1 cellular context compared by ENCODE assay signal in genomic region chr17:77875881-77876509, GRCh38.
TF ChIP-seq lines count a peak whose summit lies in the region.

No MANE protein-coding gene starts in this region.

TF ChIP-seq in K562, 482 proteins besides CTCF, POLR2A, EP300 and RAD21 (continued from another document and continues in another):
- peak; percentile 39 for TF ChIP-seq CHD4 (IDR thresholded peaks at IDR 0.05; ENCODE audit: insufficient read depth, insufficient replicate concordance, low read depth, low read length, poor library complexity, severe bottlenecking)
- TF ChIP-seq ZNF639 (CRISPR knock-in tag; conservative IDR thresholded peaks at IDR 0.05 in 1 of 2, IDR thresholded peaks at IDR 0.05 in 1 of 2), result peak in 1 of 2 experiments; percentile 57; a peak in 1 of 4 replicates
- TF ChIP-seq SREBF1 (IDR thresholded peaks at IDR 0.05; ENCODE audit: borderline replicate concordance, low read depth, low read length), result no peak
- no peak for TF ChIP-seq MYBL2 (IDR thresholded peaks at IDR 0.05; ENCODE audit: low read depth)
- no peak for TF ChIP-seq MYBL2 (CRISPR knock-in tag; IDR thresholded peaks at IDR 0.05; ENCODE audit: borderline replicate concordance)
- TF ChIP-seq DPF2 (IDR thresholded peaks at IDR 0.05), result peak; percentile 86
- TF ChIP-seq FOXA3 (CRISPR knock-in tag; conservative IDR thresholded peaks at IDR 0.05 in 1 of 2, IDR thresholded peaks at IDR 0.05 in 1 of 2), result peak; percentile 68 to 88
- peak; percentile 95 for TF ChIP-seq ZNF316 (IDR thresholded peaks at IDR 0.05)
- 0 out of 2 replicates have a peak, but pooled peaks have one; percentile 30 for TF ChIP-seq IRF9 (tag; IDR thresholded peaks at IDR 0.05)
- peak; percentile 23 for TF ChIP-seq TBP (optimal IDR thresholded peaks at IDR 0.05; ENCODE audit: low read depth, low read length)
- TF ChIP-seq VEZF1 (CRISPR knock-in tag; IDR thresholded peaks at IDR 0.05), result peak; percentile 43; the same call in 1 of the 2 replicates
- peak; percentile 86 for TF ChIP-seq HMBOX1 (IDR thresholded peaks at IDR 0.05)
- peak; percentile 63 for TF ChIP-seq ZNF589 (CRISPR knock-in tag; IDR thresholded peaks at IDR 0.05; ENCODE audit: low read depth)
- no peak for TF ChIP-seq GMEB1 (CRISPR knock-in tag; IDR thresholded peaks at IDR 0.05)
- TF ChIP-seq MTA3 (IDR thresholded peaks at IDR 0.05; ENCODE audit: borderline replicate concordance), result peak; percentile 24; the same call in 1 of the 2 replicates
- no peak for TF ChIP-seq RFX5 (IDR thresholded peaks at IDR 0.05; ENCODE audit: low read depth, low read length)
- peak; percentile 23; the same call in 1 of the 2 replicates for TF ChIP-seq EP400 (IDR thresholded peaks at IDR 0.05)
- 0 out of 2 replicates have a peak, but pooled peaks have one; percentile 19 for TF ChIP-seq MYC (IDR thresholded peaks at IDR 0.05; ENCODE audit: low read depth, low read length)
- TF ChIP-seq MYC (CRISPR knock-in tag; IDR thresholded peaks at IDR 0.05; ENCODE audit: borderline replicate concordance, low read depth), result no peak
- TF ChIP-seq NFE2L1 (tag; IDR thresholded peaks at IDR 0.05; ENCODE audit: borderline replicate concordance, low read depth), result peak; percentile 69
- TF ChIP-seq ZBTB9 (CRISPR knock-in tag; IDR thresholded peaks at IDR 0.05), result peak; percentile 70; the same call in 1 of the 2 replicates
- peak; percentile 34; the same call in 1 of the 2 replicates for TF ChIP-seq ZNF668 (CRISPR knock-in tag; IDR thresholded peaks at IDR 0.05)
- no peak for TF ChIP-seq ZNF830 (CRISPR knock-in tag; IDR thresholded peaks at IDR 0.05)
- peak; percentile 58; the same call in 1 of the 2 replicates for TF ChIP-seq CBFA2T2 (conservative IDR thresholded peaks at IDR 0.05)
- no peak for TF ChIP-seq ZHX1 (conservative IDR thresholded peaks at IDR 0.05; ENCODE audit: low read length)
- TF ChIP-seq ZNF592 (IDR thresholded peaks at IDR 0.05), result peak; percentile 88
- peak; percentile 93 for TF ChIP-seq JUND (IDR thresholded peaks at IDR 0.05; ENCODE audit: borderline replicate concordance, low read depth, low read length)
- TF ChIP-seq JUND (tag; IDR thresholded peaks at IDR 0.05; ENCODE audit: borderline replicate concordance, low read depth, low read length), result peak; percentile 87; the same call in 2 of the 3 replicates
- no peak for TF ChIP-seq NR2C2 (CRISPR knock-in tag; IDR thresholded peaks at IDR 0.05)
- TF ChIP-seq NR2C2 (tag; IDR thresholded peaks at IDR 0.05), result peak; percentile 40; the same call in 1 of the 2 replicates
- TF ChIP-seq ZFP36 (IDR thresholded peaks at IDR 0.05; ENCODE audit: low read depth, low read length, partially characterized antibody), result no peak
- TF ChIP-seq TFAP4 (CRISPR knock-in tag; IDR thresholded peaks at IDR 0.05; ENCODE audit: borderline replicate concordance), result peak; percentile 83
- TF ChIP-seq CBFA2T3 (IDR thresholded peaks at IDR 0.05), result peak; percentile 66
- no peak for TF ChIP-seq MXD1 (CRISPR knock-in tag; IDR thresholded peaks at IDR 0.05; ENCODE audit: borderline replicate concordance, poor library complexity, severe bottlenecking)
- peak; percentile 98 for TF ChIP-seq NFE2 (IDR thresholded peaks at IDR 0.05; ENCODE audit: low read depth)
- TF ChIP-seq NR1H2 (CRISPR knock-in tag; IDR thresholded peaks at IDR 0.05), result no peak
- TF ChIP-seq ATF3 (IDR thresholded peaks at IDR 0.05), result peak; percentile 90
- TF ChIP-seq ATF3 (CRISPR knock-in tag; conservative IDR thresholded peaks at IDR 0.05), result no peak
- TF ChIP-seq TAF9B (IDR thresholded peaks at IDR 0.05; ENCODE audit: partially characterized antibody), result peak; percentile 72
- TF ChIP-seq SIN3A (IDR thresholded peaks at IDR 0.05; ENCODE audit: borderline replicate concordance in 2 of 2, control insufficient read depth in 1 of 2, low read depth in 2 of 2, low read length in 2 of 2), result no peak
- 0 out of 2 replicates have a peak, but pooled peaks have one; percentile 19 for TF ChIP-seq NBN (IDR thresholded peaks at IDR 0.05; ENCODE audit: low read depth)
